ENCODE assay signal across 18 cellular contexts in the genomic region with DNA sequence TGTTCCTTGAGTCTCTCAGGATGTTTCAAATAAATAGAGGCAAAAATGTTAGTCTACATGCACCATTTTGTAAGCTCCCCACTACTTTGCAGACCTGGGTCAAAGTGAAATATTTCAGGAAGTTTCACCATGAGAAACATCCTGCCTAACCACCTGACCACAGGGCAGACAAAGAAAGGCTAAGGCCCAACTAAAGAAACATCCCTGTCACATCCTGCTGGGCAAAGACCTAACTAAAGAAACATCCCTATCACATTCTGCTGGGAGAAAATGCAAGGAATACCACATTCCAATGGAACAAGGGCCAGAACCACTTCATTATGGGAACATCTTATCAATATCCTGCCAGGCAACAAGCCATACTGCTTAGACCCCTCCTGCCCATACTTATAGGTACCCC.
DNase-seq lines count a peak whose midpoint lies in the region; ATAC-seq and TF ChIP-seq lines count a peak whose summit lies in the region.
"Had no signal": no experiment of that assay in that cellular context is flagged by ENCODE, and none has a peak within 500 bp of the region (broad histone marks: within the 10 kb centered on the region; RNA-seq: fewer than 3 reads in every experiment).

No MANE protein-coding gene starts in this region.

- no peaks in the 10 kb centered on the region for H4K20me1 ChIP-seq in H9 (ENCODE audit: control insufficient read depth, insufficient read depth, insufficient read length)
- H4K20me1 ChIP-seq: BLaER1 had no signal

- H3K23me2 ChIP-seq in H9 (ENCODE audit: insufficient read length, low read depth, low read length, poor library complexity, severe bottlenecking): no peaks in the 10 kb centered on the region

- H4K5ac ChIP-seq in H9 (ENCODE audit: insufficient read length, low read depth, low read length): no peak overlapping the region

- H3K27me3 Mint-ChIP-seq in H9 (ENCODE audit: low read depth) (no peaks in the 10 kb centered on the region), WTC11 (ENCODE audit: low read depth) (no peaks in the 10 kb centered on the region), endothelial cell (ENCODE audit: unreplicated experiment) (no peaks in the 10 kb centered on the region)
- H3K27me3 Mint-ChIP-seq: CD4-positive, alpha-beta memory T cell had no signal

- H3K27ac Mint-ChIP-seq in H9: no peak overlapping the region
- H3K27ac Mint-ChIP-seq in WTC11: 0 out of 2 replicates have a peak overlapping the region, but pooled peaks have one; percentile 27
- H3K27ac Mint-ChIP-seq in endothelial cell (ENCODE audit: unreplicated experiment): peak overlapping the region; percentile 95
- H3K27ac Mint-ChIP-seq: CD14-positive monocyte; CD4-positive, alpha-beta memory T cell had no signal

- H2BK20ac ChIP-seq in H9 (ENCODE audit: low read depth, low read length, poor library complexity, severe bottlenecking): no peak overlapping the region

- no peak overlapping the region for H2BK5ac ChIP-seq in H9 (ENCODE audit: insufficient read length, low read length)

- no peak overlapping the region for H3K9ac ChIP-seq in H9 (ENCODE audit: extremely low read depth, insufficient read length, low read length)
- H3K9ac ChIP-seq: BLaER1 had no signal

- no peak overlapping the region for H2AK5ac ChIP-seq in H9 (ENCODE audit: insufficient read length, low read length)

- H3K4me3 ChIP-seq in foreskin fibroblast (ENCODE audit: low read depth in 1 of 2, low read length in 2 of 2): no peak overlapping the region
- H3K4me3 ChIP-seq: BLaER1, HAP-1 had no signal

- H3K36me3 Mint-ChIP-seq in H9 (ENCODE audit: insufficient read depth in 1 of 3, low read depth in 3 of 3): peaks cover 0 to 9% (median 0%) of the 10 kb centered on the region in 3 experiments; a peak in 4 of 7 replicates
- H3K36me3 Mint-ChIP-seq in WTC11: peaks cover 15% of the 10 kb centered on the region
- no peaks in the 10 kb centered on the region for H3K36me3 Mint-ChIP-seq in endothelial cell (ENCODE audit: low read depth, unreplicated experiment)
- H3K36me3 Mint-ChIP-seq: CD14-positive monocyte; CD4-positive, alpha-beta memory T cell had no signal

- H4K8ac ChIP-seq in H9 (replicated peaks; ENCODE audit: insufficient read length, low read depth, low read length): no peak overlapping the region

- TF ChIP-seq CTCF in H9 (conservative IDR thresholded peaks at IDR 0.05) (no peak), WTC11 (IDR thresholded peaks at IDR 0.05) (no peak), endothelial cell (IDR thresholded peaks at IDR 0.05; ENCODE audit: unreplicated experiment) (no peak), foreskin fibroblast (IDR thresholded peaks at IDR 0.05; ENCODE audit: low read depth, low read length) (no peak)

- no peak overlapping the region for H2BK12ac ChIP-seq in H9 (ENCODE audit: insufficient read length, low read depth, low read length)

- no peak overlapping the region for H3K4me2 ChIP-seq in H9 (ENCODE audit: insufficient read depth, insufficient read length, low read length)
- H3K4me2 ChIP-seq: BLaER1 had no signal

- peak; percentile 26 for DNase-seq in H9
- DNase-seq in WTC11 (ENCODE audit: low spot score): no peak
- peak; percentile 13 for DNase-seq in endothelial cell (ENCODE audit: low spot score)
- no peak for DNase-seq in NCI-H446 treated with DMSO at 0.1 percent for 48 hours (lab: John Stamatoyannopoulos, UW)
- DNase-seq in KG1 (lab: John Stamatoyannopoulos, UW): no peak
- DNase-seq in foreskin fibroblast: no peak
- DNase-seq in stimulated activated CD4-positive, alpha-beta T cell treated with anti-CD3 and anti-CD28 coated beads, Interleukin-4, amount 100 ng/mL, for 4 hours: no peak
- DNase-seq: 8988T; Calu3; CD4-positive, alpha-beta memory T cell; DMS79 treated with DMSO at 0.1 percent for 48 hours; GF-D8; GOT3; IMR-90 had no signal

- no peak overlapping the region for H3K27ac ChIP-seq in H9 (ENCODE audit: insufficient read length, low read depth, low read length)
- H3K27ac ChIP-seq: BLaER1, HL-60 had no signal

- no peaks in the 10 kb centered on the region for H3K9me3 ChIP-seq in H9 (ENCODE audit: control insufficient read depth, low read depth, low read length)
- H3K9me3 ChIP-seq: BLaER1, HAP-1 had no signal

- no peak overlapping the region for H4K91ac ChIP-seq in H9 (ENCODE audit: insufficient read length, low read depth, low read length)

- no peaks in the 10 kb centered on the region for H3K79me1 ChIP-seq in H9 (ENCODE audit: insufficient read depth, low read depth, low read length, poor library complexity, severe bottlenecking)

- H3K9me3 Mint-ChIP-seq in H9 (peaks cover 19 to 21% of the 10 kb centered on the region in 2 experiments), WTC11 (peaks cover 33% of the 10 kb centered on the region), endothelial cell (ENCODE audit: unreplicated experiment) (peaks cover 4% of the 10 kb centered on the region)

- no peaks in the 10 kb centered on the region for H3K27me3 ChIP-seq in H9 (ENCODE audit: insufficient read depth, low read length)
- H3K27me3 ChIP-seq: BLaER1 had no signal

- CTCF ChIA-PET in WTC11 (lab: Charles Lee): no interaction called here

- peak; percentile 87 for ATAC-seq in WTC11

- no peak overlapping the region for H3T11ph ChIP-seq in H9 (ENCODE audit: low read length)

- no peak overlapping the region for H2BK120ac ChIP-seq in H9 (ENCODE audit: low read depth, low read length, poor library complexity, severe bottlenecking)

- no peak overlapping the region for H3K4ac ChIP-seq in H9 (ENCODE audit: low read depth, low read length)

- no peaks in the 10 kb centered on the region; the same call in 1 of the 2 replicates for H3K4me1 ChIP-seq in H9 (ENCODE audit: insufficient read depth, low read length)
- H3K4me1 ChIP-seq: BLaER1, HAP-1 had no signal

- H3K4me1 Mint-ChIP-seq in H9 (peaks cover 0 to 3% of the 10 kb centered on the region in 2 experiments; a peak in 1 of 4 replicates), WTC11 (peaks cover 9% of the 10 kb centered on the region), endothelial cell (ENCODE audit: unreplicated experiment) (peaks cover 15% of the 10 kb centered on the region)
- H3K4me1 Mint-ChIP-seq: CD14-positive monocyte; CD4-positive, alpha-beta memory T cell had no signal

- H3K4me3 Mint-ChIP-seq in H9 (no peak overlapping the region), WTC11 (no peak overlapping the region), endothelial cell (ENCODE audit: unreplicated experiment) (no peak overlapping the region)
- H3K4me3 Mint-ChIP-seq: CD14-positive monocyte; CD4-positive, alpha-beta memory T cell had no signal

- H3K23ac ChIP-seq in H9 (ENCODE audit: insufficient read length, low read depth, low read length): no peak overlapping the region

- POLR2A ChIA-PET in WTC11 (lab: Charles Lee): no interaction called here

- no peaks in the 10 kb centered on the region for H3K79me2 ChIP-seq in H9 (ENCODE audit: insufficient read depth, low read length)

- H2BK15ac ChIP-seq in H9 (ENCODE audit: low read depth, low read length): no peak overlapping the region

- no peak overlapping the region for H3K56ac ChIP-seq in H9 (ENCODE audit: insufficient read length, low read depth, low read length)

- no peak overlapping the region for H2AFZ ChIP-seq in H9 (ENCODE audit: low read length)

- H3K14ac ChIP-seq in H9 (ENCODE audit: insufficient read depth, low read length): no peak overlapping the region

- H3K18ac ChIP-seq in H9 (ENCODE audit: insufficient read length, low read depth, low read length): no peak overlapping the region

TF ChIP-seq in WTC11, 78 proteins besides CTCF, POLR2A, EP300 and RAD21:
- no peak for TF ChIP-seq SMAD4 (CRISPR knock-in tag; IDR thresholded peaks at IDR 0.05)
- TF ChIP-seq FOXK1 (CRISPR knock-in tag; IDR thresholded peaks at IDR 0.05): no peak
- TF ChIP-seq ZNF396 (CRISPR knock-in tag; IDR thresholded peaks at IDR 0.05; ENCODE audit: borderline replicate concordance): no peak
- no peak for TF ChIP-seq TP53 (CRISPR knock-in tag; IDR thresholded peaks at IDR 0.05)
- TF ChIP-seq MXD4 (CRISPR knock-in tag; IDR thresholded peaks at IDR 0.05; ENCODE audit: borderline replicate concordance): no peak

Comparison
In these comparisons a context has a peak if more than half of its experiments do, and no peak if none do; other contexts are left out.
1. DNase-seq: peak in H9 (single experiment) and endothelial cell (single experiment); none in WTC11 (single experiment), NCI-H446 treated with DMSO at 0.1 percent for 48 hours (single experiment), KG1 (single experiment), foreskin fibroblast (0 of 2) and stimulated activated CD4-positive, alpha-beta T cell treated with anti-CD3 and anti-CD28 coated beads, Interleukin-4, amount 100 ng/mL, for 4 hours (0 of 2).
2. H3K27ac Mint-ChIP-seq: peak in WTC11 (single experiment) and endothelial cell (single experiment); none in H9 (0 of 3).